Comparison of ENCODE assay signal across 2 cellular contexts in the genomic region with DNA sequence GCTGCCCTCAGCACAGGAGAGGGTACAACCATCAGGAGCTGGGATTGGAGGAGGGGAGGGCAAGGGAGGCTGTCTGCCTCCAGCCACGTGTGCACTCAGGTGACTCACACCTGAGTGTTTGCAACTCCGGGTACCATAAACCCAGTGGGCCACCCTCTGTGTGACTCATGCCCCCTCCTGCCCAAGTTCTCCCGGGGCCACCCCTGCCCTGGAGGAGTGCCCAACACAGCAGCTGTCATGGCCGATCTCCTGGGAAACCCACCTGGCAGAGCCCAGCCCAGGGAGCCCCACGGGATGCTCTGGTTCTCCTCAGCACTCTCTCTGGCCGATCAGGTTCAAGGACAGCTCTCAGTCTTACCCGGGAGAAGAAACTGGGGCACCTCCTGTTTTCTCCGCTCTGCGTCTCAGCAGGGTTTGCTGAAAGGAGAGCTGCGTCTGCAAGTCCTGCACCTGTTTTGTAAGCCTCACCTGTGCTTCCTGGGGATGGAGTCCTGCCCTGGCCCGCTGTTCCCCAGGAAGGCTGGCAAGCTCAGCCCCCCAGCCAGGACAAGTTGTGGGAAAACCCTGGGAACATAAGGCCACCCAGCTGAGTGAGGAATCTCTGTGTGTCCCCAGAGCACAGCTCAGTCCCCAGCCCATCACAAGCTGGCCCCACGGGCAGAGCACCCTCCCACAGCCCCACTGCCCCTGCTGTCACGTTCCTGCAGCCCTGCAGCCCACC.
A peak's percentile ranks its signal among the peaks of the same experiment; 100 is the strongest.
TF ChIP-seq lines count a peak whose summit lies in the region.

No MANE protein-coding gene starts in this region.

TF ChIP-seq in HCT116, 20 proteins besides CTCF, POLR2A, EP300 and RAD21 (continued from another document):
- TF ChIP-seq, protein P1, sequence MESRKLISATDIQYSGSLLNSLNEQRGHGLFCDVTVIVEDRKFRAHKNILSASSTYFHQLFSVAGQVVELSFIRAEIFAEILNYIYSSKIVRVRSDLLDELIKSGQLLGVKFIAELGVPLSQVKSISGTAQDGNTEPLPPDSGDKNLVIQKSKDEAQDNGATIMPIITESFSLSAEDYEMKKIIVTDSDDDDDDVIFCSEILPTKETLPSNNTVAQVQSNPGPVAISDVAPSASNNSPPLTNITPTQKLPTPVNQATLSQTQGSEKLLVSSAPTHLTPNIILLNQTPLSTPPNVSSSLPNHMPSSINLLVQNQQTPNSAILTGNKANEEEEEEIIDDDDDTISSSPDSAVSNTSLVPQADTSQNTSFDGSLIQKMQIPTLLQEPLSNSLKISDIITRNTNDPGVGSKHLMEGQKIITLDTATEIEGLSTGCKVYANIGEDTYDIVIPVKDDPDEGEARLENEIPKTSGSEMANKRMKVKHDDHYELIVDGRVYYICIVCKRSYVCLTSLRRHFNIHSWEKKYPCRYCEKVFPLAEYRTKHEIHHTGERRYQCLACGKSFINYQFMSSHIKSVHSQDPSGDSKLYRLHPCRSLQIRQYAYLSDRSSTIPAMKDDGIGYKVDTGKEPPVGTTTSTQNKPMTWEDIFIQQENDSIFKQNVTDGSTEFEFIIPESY (IDR thresholded peaks at IDR 0.05; ENCODE audit: extremely low read depth, insufficient replicate concordance, low read length) = no peak
- peak; percentile 65; the same call in 1 of the 2 replicates for TF ChIP-seq SP1 (IDR thresholded peaks at IDR 0.05; ENCODE audit: low read depth)
- TF ChIP-seq CEBPB (IDR thresholded peaks at IDR 0.05; ENCODE audit: low read depth) = no peak
- TF ChIP-seq ZFX (IDR thresholded peaks at IDR 0.05) = no peak
- TF ChIP-seq, protein P2, sequence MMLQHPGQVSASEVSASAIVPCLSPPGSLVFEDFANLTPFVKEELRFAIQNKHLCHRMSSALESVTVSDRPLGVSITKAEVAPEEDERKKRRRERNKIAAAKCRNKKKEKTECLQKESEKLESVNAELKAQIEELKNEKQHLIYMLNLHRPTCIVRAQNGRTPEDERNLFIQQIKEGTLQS (IDR thresholded peaks at IDR 0.05) = no peak
- no peak for TF ChIP-seq TCF7L2 (IDR thresholded peaks at IDR 0.05; ENCODE audit: borderline replicate concordance, extremely low read depth, insufficient read depth, insufficient read length)
- TF ChIP-seq, protein P3, sequence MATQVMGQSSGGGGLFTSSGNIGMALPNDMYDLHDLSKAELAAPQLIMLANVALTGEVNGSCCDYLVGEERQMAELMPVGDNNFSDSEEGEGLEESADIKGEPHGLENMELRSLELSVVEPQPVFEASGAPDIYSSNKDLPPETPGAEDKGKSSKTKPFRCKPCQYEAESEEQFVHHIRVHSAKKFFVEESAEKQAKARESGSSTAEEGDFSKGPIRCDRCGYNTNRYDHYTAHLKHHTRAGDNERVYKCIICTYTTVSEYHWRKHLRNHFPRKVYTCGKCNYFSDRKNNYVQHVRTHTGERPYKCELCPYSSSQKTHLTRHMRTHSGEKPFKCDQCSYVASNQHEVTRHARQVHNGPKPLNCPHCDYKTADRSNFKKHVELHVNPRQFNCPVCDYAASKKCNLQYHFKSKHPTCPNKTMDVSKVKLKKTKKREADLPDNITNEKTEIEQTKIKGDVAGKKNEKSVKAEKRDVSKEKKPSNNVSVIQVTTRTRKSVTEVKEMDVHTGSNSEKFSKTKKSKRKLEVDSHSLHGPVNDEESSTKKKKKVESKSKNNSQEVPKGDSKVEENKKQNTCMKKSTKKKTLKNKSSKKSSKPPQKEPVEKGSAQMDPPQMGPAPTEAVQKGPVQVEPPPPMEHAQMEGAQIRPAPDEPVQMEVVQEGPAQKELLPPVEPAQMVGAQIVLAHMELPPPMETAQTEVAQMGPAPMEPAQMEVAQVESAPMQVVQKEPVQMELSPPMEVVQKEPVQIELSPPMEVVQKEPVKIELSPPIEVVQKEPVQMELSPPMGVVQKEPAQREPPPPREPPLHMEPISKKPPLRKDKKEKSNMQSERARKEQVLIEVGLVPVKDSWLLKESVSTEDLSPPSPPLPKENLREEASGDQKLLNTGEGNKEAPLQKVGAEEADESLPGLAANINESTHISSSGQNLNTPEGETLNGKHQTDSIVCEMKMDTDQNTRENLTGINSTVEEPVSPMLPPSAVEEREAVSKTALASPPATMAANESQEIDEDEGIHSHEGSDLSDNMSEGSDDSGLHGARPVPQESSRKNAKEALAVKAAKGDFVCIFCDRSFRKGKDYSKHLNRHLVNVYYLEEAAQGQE (IDR thresholded peaks at IDR 0.05; ENCODE audit: low read depth) = no peak
- TF ChIP-seq, protein P4, sequence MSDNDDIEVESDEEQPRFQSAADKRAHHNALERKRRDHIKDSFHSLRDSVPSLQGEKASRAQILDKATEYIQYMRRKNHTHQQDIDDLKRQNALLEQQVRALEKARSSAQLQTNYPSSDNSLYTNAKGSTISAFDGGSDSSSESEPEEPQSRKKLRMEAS (IDR thresholded peaks at IDR 0.05) = peak; percentile 91
- TF ChIP-seq ZNF274 (IDR thresholded peaks at IDR 0.05; ENCODE audit: low read depth, low read length) = no peak
- TF ChIP-seq POLR2AphosphoS5 (IDR thresholded peaks at IDR 0.05; ENCODE audit: low read depth, low read length) = no peak
- no peak for TF ChIP-seq EZH2 (IDR thresholded peaks at IDR 0.05)
- no peak for TF ChIP-seq SIN3A (IDR thresholded peaks at IDR 0.05; ENCODE audit: low read depth)
- TF ChIP-seq YY1 (IDR thresholded peaks at IDR 0.05; ENCODE audit: extremely low read depth, insufficient replicate concordance, low read depth, low read length) = peak; percentile 70
- TF ChIP-seq CBX3 (IDR thresholded peaks at IDR 0.05; ENCODE audit: low read depth) = no peak
- no peak for TF ChIP-seq SRF (IDR thresholded peaks at IDR 0.05; ENCODE audit: low read depth)
- TF ChIP-seq EGR1 (IDR thresholded peaks at IDR 0.05; ENCODE audit: low read depth) = no peak
- TF ChIP-seq FOSL1 (IDR thresholded peaks at IDR 0.05; ENCODE audit: low read depth) = peak; percentile 85
TF ChIP-seq in HCT116: peak in this region for 5.

TF ChIP-seq in SK-N-SH, 30 proteins besides CTCF, POLR2A, EP300 and RAD21 (continued from another document):
- TF ChIP-seq, protein P1 (IDR thresholded peaks at IDR 0.05; ENCODE audit: borderline replicate concordance, low read depth) = no peak
- TF ChIP-seq CHD2 (IDR thresholded peaks at IDR 0.05; ENCODE audit: low read length, partially characterized antibody) = no peak
- no peak for TF ChIP-seq NRF1 (IDR thresholded peaks at IDR 0.05; ENCODE audit: low read depth, low read length)
- no peak for TF ChIP-seq GATA2 (CRISPR knock-in tag; IDR thresholded peaks at IDR 0.05)
- TF ChIP-seq EZH2phosphoT487 (IDR thresholded peaks at IDR 0.05; ENCODE audit: borderline replicate concordance, low read depth) = no peak
- TF ChIP-seq, protein P5, sequence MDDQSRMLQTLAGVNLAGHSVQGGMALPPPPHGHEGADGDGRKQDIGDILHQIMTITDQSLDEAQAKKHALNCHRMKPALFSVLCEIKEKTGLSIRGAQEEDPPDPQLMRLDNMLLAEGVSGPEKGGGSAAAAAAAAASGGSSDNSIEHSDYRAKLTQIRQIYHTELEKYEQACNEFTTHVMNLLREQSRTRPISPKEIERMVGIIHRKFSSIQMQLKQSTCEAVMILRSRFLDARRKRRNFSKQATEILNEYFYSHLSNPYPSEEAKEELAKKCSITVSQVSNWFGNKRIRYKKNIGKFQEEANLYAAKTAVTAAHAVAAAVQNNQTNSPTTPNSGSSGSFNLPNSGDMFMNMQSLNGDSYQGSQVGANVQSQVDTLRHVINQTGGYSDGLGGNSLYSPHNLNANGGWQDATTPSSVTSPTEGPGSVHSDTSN (IDR thresholded peaks at IDR 0.05) = no peak
- TF ChIP-seq JUND (IDR thresholded peaks at IDR 0.05) = no peak
- no peak for TF ChIP-seq TAF1 (IDR thresholded peaks at IDR 0.05; ENCODE audit: borderline replicate concordance, low read depth, low read length)
- no peak for TF ChIP-seq MXI1 (IDR thresholded peaks at IDR 0.05; ENCODE audit: low read depth, low read length)
